ENCODE assay signal across 21 cellular contexts in the genomic region with DNA sequence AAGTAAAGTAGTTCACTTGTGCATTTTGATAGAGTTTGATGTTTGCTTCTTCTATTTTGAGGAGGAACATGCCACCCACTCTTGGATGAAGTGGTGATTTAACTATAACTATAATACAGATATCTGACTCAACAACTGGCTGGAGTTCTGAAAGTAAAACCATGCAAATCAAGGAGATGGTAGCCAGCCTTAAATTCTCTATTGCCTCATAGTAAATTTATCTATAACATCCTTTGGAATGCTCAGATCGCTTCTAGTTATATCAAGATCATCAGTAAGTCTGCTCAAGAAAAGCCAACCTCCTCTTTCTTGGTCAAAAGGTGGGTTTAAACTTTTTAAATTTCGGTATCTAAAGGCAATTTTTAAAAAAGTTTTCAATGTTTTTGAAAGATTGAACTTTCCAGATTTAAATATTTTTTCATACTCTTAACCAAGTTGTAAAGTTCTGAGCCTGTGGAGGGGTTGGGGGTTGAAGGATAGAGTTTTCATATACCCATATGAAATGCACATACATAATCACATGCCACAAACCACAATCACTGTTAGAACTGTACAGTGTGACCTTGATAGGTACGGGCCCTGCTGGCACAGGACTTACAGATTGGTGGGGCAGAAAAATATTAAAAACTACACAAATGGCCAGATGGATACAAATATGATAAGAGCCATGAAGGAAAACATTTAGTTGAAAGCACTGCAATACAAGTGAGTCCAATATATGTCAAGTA.
DNase-seq lines count a peak whose midpoint lies in the region; ATAC-seq and TF ChIP-seq lines count a peak whose summit lies in the region.
"Had no signal": no experiment of that assay in that cellular context is flagged by ENCODE, and none has a peak within 500 bp of the region (broad histone marks: within the 10 kb centered on the region; RNA-seq: fewer than 3 reads in every experiment).

No MANE protein-coding gene starts in this region.

- H3K4me1 Mint-ChIP-seq in activated T-cell treated with anti-CD3 and anti-CD28 coated beads, Interleukin-2, amount 50 U/mL, for 4 hours (ENCODE audit: low read depth): peaks cover 16% of the 10 kb centered on the region

- no peak overlapping the region for H3K4me3 ChIP-seq in right atrium auricular region
- no peak overlapping the region for H3K4me3 ChIP-seq in SU-DHL-6 (ENCODE audit: insufficient read depth, low read length, poor library complexity, severe bottlenecking)
- no peak overlapping the region for H3K4me3 ChIP-seq in lower lobe of right lung
- H3K4me3 ChIP-seq in BE2C (ENCODE audit: low read depth, low read length): no peak overlapping the region
- H3K4me3 ChIP-seq: A549, esophagus squamous epithelium, MG63, sigmoid colon had no signal

- H3F3A ChIP-seq in SU-DHL-6 (ENCODE audit: insufficient read depth): peaks cover 47% of the 10 kb centered on the region

- no peaks in the 10 kb centered on the region for H3K36me3 Mint-ChIP-seq in activated T-cell treated with anti-CD3 and anti-CD28 coated beads, Interleukin-2, amount 50 U/mL, for 4 hours (ENCODE audit: insufficient read depth)

- H3K36me3 ChIP-seq in right atrium auricular region: no peaks in the 10 kb centered on the region
- no peaks in the 10 kb centered on the region for H3K36me3 ChIP-seq in SU-DHL-6 (ENCODE audit: low read length)
- no peaks in the 10 kb centered on the region for H3K36me3 ChIP-seq in lower lobe of right lung
- no peaks in the 10 kb centered on the region for H3K36me3 ChIP-seq in BE2C
- H3K36me3 ChIP-seq: esophagus squamous epithelium, MG63, sigmoid colon had no signal

- no peak overlapping the region for H3K4me3 Mint-ChIP-seq in activated T-cell treated with anti-CD3 and anti-CD28 coated beads, Interleukin-2, amount 50 U/mL, for 4 hours
- H3K4me3 Mint-ChIP-seq: activated CD8-positive, alpha-beta T cell treated with anti-CD3 and anti-CD28 coated beads for 36 hours; dendritic cell treated with granulocyte-macrophage colony-stimulating factor and Interleukin-4, amounts not matched to agents 40 ng/mL and 50 ng/mL, for 4 days; endodermal cell; neural crest cell had no signal

- ATAC-seq in Right ventricle myocardium superior (ENCODE audit: poor library complexity) (no peak), lower lobe of right lung (no peak), GM21737 (IDR thresholded peaks at IDR 0.05; ENCODE audit: unreplicated experiment) (no peak)
- no peak for ATAC-seq in activated T-cell treated with anti-CD3 and anti-CD28 coated beads, Interleukin-2, amount 50 U/mL, for 4 hours
- ATAC-seq: A549; activated CD8-positive, alpha-beta T cell treated with anti-CD3 and anti-CD28 coated beads for 36 hours had no signal

- peak overlapping the region; percentile 61 for H3K4me2 ChIP-seq in SU-DHL-6 (ENCODE audit: low read depth, low read length, poor library complexity, severe bottlenecking)

- peak overlapping the region; percentile 57 for H3K9ac ChIP-seq in SU-DHL-6 (ENCODE audit: low read length)

- peaks cover 0 to 27% of the 10 kb centered on the region in 2 donors for H3K4me1 ChIP-seq in right atrium auricular region
- H3K4me1 ChIP-seq in lower lobe of right lung: peaks cover 63% of the 10 kb centered on the region
- H3K4me1 ChIP-seq in BE2C: peaks cover 4% of the 10 kb centered on the region; the same call in 1 of the 2 replicates

- no peaks in the 10 kb centered on the region for H3K9me2 ChIP-seq in SU-DHL-6 (replicated peaks; ENCODE audit: insufficient read depth, low read length)

- H3K9me3 Mint-ChIP-seq in activated T-cell treated with anti-CD3 and anti-CD28 coated beads, Interleukin-2, amount 50 U/mL, for 4 hours: no peaks in the 10 kb centered on the region
- H3K9me3 Mint-ChIP-seq: activated CD8-positive, alpha-beta T cell treated with anti-CD3 and anti-CD28 coated beads for 36 hours; activated naive CD4-positive, alpha-beta T cell treated with anti-CD3 and anti-CD28 coated beads, Interleukin-2, amount 50 U/mL, for 72 hours; dendritic cell treated with granulocyte-macrophage colony-stimulating factor and Interleukin-4, amounts not matched to agents 40 ng/mL and 50 ng/mL, for 4 days; endodermal cell; neural crest cell had no signal

- peak overlapping the region; percentile 40 to 44 for H3K27ac ChIP-seq in right atrium auricular region
- H3K27ac ChIP-seq in SU-DHL-6 (ENCODE audit: low read depth, low read length): peak overlapping the region; percentile 96
- H3K27ac ChIP-seq in lower lobe of right lung: peak overlapping the region; percentile 38

- no peaks in the 10 kb centered on the region for H3K79me2 ChIP-seq in SU-DHL-6 (ENCODE audit: insufficient read depth, low read length)

- no peaks in the 10 kb centered on the region for H4K20me1 ChIP-seq in SU-DHL-6 (ENCODE audit: low read depth, low read length)

- H3K27me3 ChIP-seq in right atrium auricular region (no peaks in the 10 kb centered on the region), SU-DHL-6 (ENCODE audit: low read length) (no peaks in the 10 kb centered on the region), lower lobe of right lung (ENCODE audit: low read depth) (no peaks in the 10 kb centered on the region), BE2C (no peaks in the 10 kb centered on the region)
- H3K27me3 ChIP-seq: esophagus squamous epithelium, MG63, sigmoid colon had no signal

- intact Hi-C loops in Right ventricle myocardium superior (cut with DNase I): loop anchor here (10.0 kb wide), 1 partner anchor 373 kb away; no protein-coding TSS in a partner anchor
- intact Hi-C loops in lower lobe of right lung (cut with DNase I): no loop called here

- TF ChIP-seq CTCF in right atrium auricular region (IDR thresholded peaks at IDR 0.05) (no peak), SU-DHL-6 (IDR thresholded peaks at IDR 0.05; ENCODE audit: insufficient read depth, low read length, poor library complexity, severe bottlenecking) (no peak), lower lobe of right lung (IDR thresholded peaks at IDR 0.05) (no peak), BE2C (IDR thresholded peaks at IDR 0.05; ENCODE audit: low read depth, low read length) (no peak)

- DNase-seq in right atrium auricular region (ENCODE audit: low spot score) (no peak), Right ventricle myocardium superior (no peak), lower lobe of right lung (no peak), iPS-NIHi7 (ENCODE audit: extremely low spot score) (no peak), BE2C (no peak)
- DNase-seq in activated T-cell treated with anti-CD3 and anti-CD28 coated beads, Interleukin-2, amount 50 U/mL, for 4 hours: no peak
- DNase-seq: activated CD8-positive, alpha-beta T cell treated with anti-CD3 and anti-CD28 coated beads for 36 hours; central memory CD4-positive, alpha-beta T cell; endodermal cell; esophagus squamous epithelium; NCI-H2029 treated with DMSO at 0.1 percent for 48 hours; NCI-H2227 treated with DMSO at 0.1 percent for 48 hours; stimulated activated naive CD4-positive, alpha-beta T cell treated with Interleukin-2 at 50 U/mL for 16 hours had no signal

- peak overlapping the region; percentile 30 for H2AFZ ChIP-seq in SU-DHL-6 (ENCODE audit: low read depth, low read length, severe bottlenecking)

- no peaks in the 10 kb centered on the region for H3K27me3 Mint-ChIP-seq in activated T-cell treated with anti-CD3 and anti-CD28 coated beads, Interleukin-2, amount 50 U/mL, for 4 hours (ENCODE audit: low read depth)
- H3K27me3 Mint-ChIP-seq: activated CD8-positive, alpha-beta T cell treated with anti-CD3 and anti-CD28 coated beads for 36 hours had no signal

- H3K9me3 ChIP-seq in right atrium auricular region: no peaks in the 10 kb centered on the region
- no peaks in the 10 kb centered on the region for H3K9me3 ChIP-seq in SU-DHL-6 (ENCODE audit: insufficient read depth, low read length)
- no peaks in the 10 kb centered on the region for H3K9me3 ChIP-seq in lower lobe of right lung
- no peaks in the 10 kb centered on the region for H3K9me3 ChIP-seq in BE2C
- H3K9me3 ChIP-seq: A549, esophagus squamous epithelium, MG63, sigmoid colon had no signal

Comparison
In these comparisons a context has a peak if more than half of its experiments do, and no peak if none do; other contexts are left out.
1. H3K27ac ChIP-seq: peak in every context shown above with its lines; median percentile 96 in SU-DHL-6; 42 in right atrium auricular region; 38 in lower lobe of right lung.